35 cellular contexts compared by ENCODE assay signal in the genomic region with DNA sequence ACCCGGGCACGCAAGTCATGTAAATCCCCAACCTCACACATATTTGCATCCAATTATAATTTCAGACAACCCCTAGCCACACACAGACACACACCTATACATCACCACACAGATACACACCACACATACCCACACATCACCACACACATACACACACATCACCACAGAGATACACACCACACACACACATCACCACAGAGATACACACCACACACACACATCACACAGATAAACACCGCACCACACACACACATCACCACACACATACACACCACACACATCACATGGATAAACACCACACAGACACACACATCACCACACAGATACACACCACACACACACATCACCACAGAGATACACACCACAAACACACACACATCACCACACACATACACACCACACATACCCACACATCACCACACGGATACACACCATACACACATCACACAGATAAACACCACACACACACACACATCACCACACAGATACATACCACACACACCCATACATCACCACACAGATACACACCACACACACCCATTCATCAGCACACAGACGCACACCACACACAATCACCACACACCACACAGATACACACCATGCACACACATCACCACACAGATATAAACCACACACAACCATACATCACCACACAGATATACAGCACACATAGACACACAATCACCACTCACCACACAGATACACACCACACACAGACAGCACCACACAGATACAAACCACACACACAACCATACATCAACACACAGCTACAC.
"Had no signal": no experiment of that assay in that cellular context is flagged by ENCODE, and none has a peak within 500 bp of the region (broad histone marks: within the 10 kb centered on the region; RNA-seq: fewer than 3 reads in every experiment).

No MANE protein-coding gene starts in this region.

- H3K4me3 Mint-ChIP-seq: activated CD4-positive, alpha-beta memory T cell treated with anti-CD3 and anti-CD28 coated beads for 36 hours; activated CD8-positive, alpha-beta memory T cell treated with anti-CD3 and anti-CD28 coated beads, Interleukin-2, amount 10 ng/mL, durations not matched to agents 7 days and 5 days; activated CD8-positive, alpha-beta T cell treated with anti-CD3 and anti-CD28 coated beads, Interleukin-2, amount 10 ng/mL, durations not matched to agents 7 days and 5 days; activated naive CD4-positive, alpha-beta T cell treated with anti-CD3 and anti-CD28 coated beads for 36 hours; activated naive CD4-positive, alpha-beta T cell treated with anti-CD3 and anti-CD28 coated beads, Interleukin-2, amount 50 U/mL, for 24 hours; activated naive CD8-positive, alpha-beta T cell treated with anti-CD3 and anti-CD28 coated beads for 36 hours; activated naive CD8-positive, alpha-beta T cell treated with anti-CD3 and anti-CD28 coated beads, Interleukin-2, amount 50 U/mL, for 24 hours; activated T-helper 1 cell treated with anti-CD3 and anti-CD28 coated beads, Interleukin-12 subunit alpha, Interleukin-12 subunit beta, Interleukin-2, Interleukin-4 antibody, amounts not matched to agents 30 ng/mL and 10 ng/mL and 1 ng/mL, durations not matched to agents 14 hours and 24 hours and 36 hours; brain; T-helper 17 cell; T-helper 2 cell treated with Interferon-gamma antibody and Interleukin-4, amounts not matched to agents 5 μg/mL and 100 μg/mL, for 36 hours; WTC11 had no signal

- H3K27me3 Mint-ChIP-seq: activated CD4-positive, alpha-beta memory T cell treated with anti-CD3 and anti-CD28 coated beads for 36 hours; activated CD8-positive, alpha-beta memory T cell treated with anti-CD3 and anti-CD28 coated beads, Interleukin-2, amount 10 ng/mL, durations not matched to agents 7 days and 5 days; activated naive CD4-positive, alpha-beta T cell treated with anti-CD3 and anti-CD28 coated beads, Interleukin-2, amount 50 U/mL, for 24 hours; activated naive CD8-positive, alpha-beta T cell treated with anti-CD3 and anti-CD28 coated beads for 36 hours; activated naive CD8-positive, alpha-beta T cell treated with anti-CD3 and anti-CD28 coated beads, Interleukin-2, amount 50 U/mL, for 24 hours; brain had no signal

- H3K4me1 Mint-ChIP-seq: activated CD8-positive, alpha-beta memory T cell treated with anti-CD3 and anti-CD28 coated beads, Interleukin-2, amount 10 ng/mL, durations not matched to agents 7 days and 5 days; activated naive CD4-positive, alpha-beta T cell treated with anti-CD3 and anti-CD28 coated beads, Interleukin-2, amount 50 U/mL, for 24 hours; activated naive CD8-positive, alpha-beta T cell treated with anti-CD3 and anti-CD28 coated beads for 36 hours; activated naive CD8-positive, alpha-beta T cell treated with anti-CD3 and anti-CD28 coated beads, Interleukin-2, amount 50 U/mL, for 24 hours; T-helper 17 cell had no signal

- FAIRE-seq: endometrium had no signal

- H3K36me3 ChIP-seq: adrenal gland, breast epithelium, cardiac muscle cell, colonic mucosa, esophagus squamous epithelium, gastroesophageal sphincter, heart right ventricle had no signal

- H2AFZ ChIP-seq: hepatocyte had no signal

- H3K4me1 ChIP-seq: adrenal gland, breast epithelium, colonic mucosa, esophagus squamous epithelium, gastroesophageal sphincter, heart right ventricle had no signal

- H3K27ac ChIP-seq: adrenal gland, breast epithelium, cardiac muscle cell, colonic mucosa, epithelial cell of prostate, esophagus squamous epithelium, gastroesophageal sphincter, heart right ventricle, hepatocyte, VCaP had no signal

- H3K36me3 Mint-ChIP-seq: activated CD4-positive, alpha-beta memory T cell treated with anti-CD3 and anti-CD28 coated beads for 36 hours; activated CD8-positive, alpha-beta memory T cell treated with anti-CD3 and anti-CD28 coated beads, Interleukin-2, amount 10 ng/mL, durations not matched to agents 7 days and 5 days; activated naive CD4-positive, alpha-beta T cell treated with anti-CD3 and anti-CD28 coated beads, Interleukin-2, amount 50 U/mL, for 24 hours; activated naive CD8-positive, alpha-beta T cell treated with anti-CD3 and anti-CD28 coated beads for 36 hours; brain; WTC11 had no signal

- H3K4me2 ChIP-seq: hepatocyte had no signal

- ATAC-seq: activated naive CD8-positive, alpha-beta T cell treated with anti-CD3 and anti-CD28 coated beads, Interleukin-2, amount 50 U/mL, for 24 hours; gastroesophageal sphincter; heart right ventricle; T-helper 17 cell; WTC11 had no signal

- H3K27me3 ChIP-seq: adrenal gland, cardiac muscle cell, colonic mucosa had no signal

- H3K27ac Mint-ChIP-seq: activated CD4-positive, alpha-beta memory T cell treated with anti-CD3 and anti-CD28 coated beads for 36 hours; activated CD8-positive, alpha-beta memory T cell treated with anti-CD3 and anti-CD28 coated beads, Interleukin-2, amount 10 ng/mL, durations not matched to agents 7 days and 5 days; activated CD8-positive, alpha-beta T cell treated with anti-CD3 and anti-CD28 coated beads, Interleukin-2, amount 10 ng/mL, durations not matched to agents 7 days and 5 days; activated naive CD4-positive, alpha-beta T cell treated with anti-CD3 and anti-CD28 coated beads for 36 hours; activated naive CD4-positive, alpha-beta T cell treated with anti-CD3 and anti-CD28 coated beads, Interleukin-2, amount 50 U/mL, for 24 hours; activated naive CD8-positive, alpha-beta T cell treated with anti-CD3 and anti-CD28 coated beads for 36 hours; activated naive CD8-positive, alpha-beta T cell treated with anti-CD3 and anti-CD28 coated beads, Interleukin-2, amount 50 U/mL, for 24 hours; activated T-helper 1 cell treated with anti-CD3 and anti-CD28 coated beads, Interleukin-12 subunit alpha, Interleukin-12 subunit beta, Interleukin-2, Interleukin-4 antibody, amounts not matched to agents 30 ng/mL and 10 ng/mL and 1 ng/mL, durations not matched to agents 14 hours and 24 hours and 36 hours; activated T-helper 2 cell treated with anti-CD3 and anti-CD28 coated beads, Interferon-gamma antibody, Interleukin-2, Interleukin-4, amounts not matched to agents 10 μg/mL and 5 μg/mL and 100 μg/mL, durations not matched to agents 14 hours and 24 hours and 36 hours; brain; T-helper 17 cell; T-helper 2 cell treated with Interferon-gamma antibody and Interleukin-4, amounts not matched to agents 5 μg/mL and 100 μg/mL, for 36 hours; WTC11 had no signal

- H3K79me2 ChIP-seq: hepatocyte had no signal

- H3K9me3 Mint-ChIP-seq: activated CD4-positive, alpha-beta memory T cell treated with anti-CD3 and anti-CD28 coated beads for 36 hours; activated naive CD4-positive, alpha-beta T cell treated with anti-CD3 and anti-CD28 coated beads for 36 hours; activated naive CD4-positive, alpha-beta T cell treated with anti-CD3 and anti-CD28 coated beads, Interleukin-2, amount 50 U/mL, for 24 hours; activated naive CD8-positive, alpha-beta T cell treated with anti-CD3 and anti-CD28 coated beads for 36 hours; activated naive CD8-positive, alpha-beta T cell treated with anti-CD3 and anti-CD28 coated beads, Interleukin-2, amount 50 U/mL, for 24 hours; activated T-helper 1 cell treated with anti-CD3 and anti-CD28 coated beads, Interleukin-12 subunit alpha, Interleukin-12 subunit beta, Interleukin-2, Interleukin-4 antibody, amounts not matched to agents 30 ng/mL and 10 ng/mL and 1 ng/mL, durations not matched to agents 14 hours and 24 hours and 36 hours; activated T-helper 2 cell treated with anti-CD3 and anti-CD28 coated beads, Interferon-gamma antibody, Interleukin-2, Interleukin-4, amounts not matched to agents 10 μg/mL and 5 μg/mL and 100 μg/mL, durations not matched to agents 14 hours and 24 hours and 36 hours; brain; T-helper 2 cell treated with Interferon-gamma antibody and Interleukin-4, amounts not matched to agents 5 μg/mL and 100 μg/mL, for 36 hours; WTC11 had no signal

- H3K4me3 ChIP-seq: adrenal gland, breast epithelium, cardiac muscle cell, colonic mucosa, esophagus squamous epithelium, gastroesophageal sphincter, heart right ventricle, hepatocyte had no signal

- H3K9me3 ChIP-seq: adrenal gland, breast epithelium, colonic mucosa, esophagus squamous epithelium, gastroesophageal sphincter, heart right ventricle had no signal

- DNase-seq: activated CD4-positive, alpha-beta memory T cell treated with anti-CD3 and anti-CD28 coated beads for 36 hours; activated CD4-positive, alpha-beta T cell treated with anti-CD3 and anti-CD28 coated beads for 48 hours; activated CD8-positive, alpha-beta memory T cell treated with anti-CD3 and anti-CD28 coated beads, Interleukin-2, amount 10 ng/mL, durations not matched to agents 7 days and 5 days; activated CD8-positive, alpha-beta memory T cell treated with anti-CD3 and anti-CD28 coated beads, Interleukin-2, amount 50 U/mL, for 4 hours; activated effector memory CD4-positive, alpha-beta T cell treated with anti-CD3 and anti-CD28 coated beads, Interleukin-2, amount 50 U/mL, for 16 hours; activated naive CD8-positive, alpha-beta T cell treated with anti-CD3 and anti-CD28 coated beads for 36 hours; activated naive CD8-positive, alpha-beta T cell treated with anti-CD3 and anti-CD28 coated beads, Interleukin-2, amount 50 U/mL, for 24 hours; activated T-cell treated with anti-CD3 and anti-CD28 coated beads, Interleukin-2, amount 50 U/mL, for 1 hour; adrenal gland; amygdala; aorta; central memory CD4-positive, alpha-beta T cell; cerebellar nuclear complex; colonic mucosa; effector CD8-positive, alpha-beta T cell; esophagus squamous epithelium; foreskin melanocyte; heart right ventricle; T-helper 17 cell; T1000 had no signal
